Comparison of ENCODE assay signal across 4 cellular contexts in the genomic region with DNA sequence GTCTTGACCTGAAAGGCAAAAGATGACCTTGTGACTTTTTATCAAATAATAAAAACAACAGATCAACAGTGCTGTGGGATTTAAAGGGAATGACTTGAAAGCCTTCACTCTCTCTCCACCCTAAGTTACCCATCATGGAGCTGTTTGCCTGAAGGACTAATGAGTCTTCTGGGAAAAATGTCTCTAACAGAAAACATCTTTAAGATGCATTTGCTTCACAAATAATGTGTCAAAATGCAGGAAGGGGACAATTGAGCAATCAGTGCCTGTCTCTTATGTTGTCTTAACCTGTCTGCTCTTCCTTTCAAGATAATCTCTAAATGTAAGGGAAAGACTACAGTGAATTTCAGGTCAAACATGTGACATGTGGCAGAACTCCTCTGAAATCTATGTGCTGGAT.
A peak's percentile ranks its signal among the peaks of the same experiment; 100 is the strongest.
TF ChIP-seq lines count a peak whose summit lies in the region.

No MANE protein-coding gene starts in this region.

TF ChIP-seq in GM23338, 12 proteins besides CTCF, POLR2A, EP300 and RAD21 (continues in another document):
- TF ChIP-seq, protein P1, sequence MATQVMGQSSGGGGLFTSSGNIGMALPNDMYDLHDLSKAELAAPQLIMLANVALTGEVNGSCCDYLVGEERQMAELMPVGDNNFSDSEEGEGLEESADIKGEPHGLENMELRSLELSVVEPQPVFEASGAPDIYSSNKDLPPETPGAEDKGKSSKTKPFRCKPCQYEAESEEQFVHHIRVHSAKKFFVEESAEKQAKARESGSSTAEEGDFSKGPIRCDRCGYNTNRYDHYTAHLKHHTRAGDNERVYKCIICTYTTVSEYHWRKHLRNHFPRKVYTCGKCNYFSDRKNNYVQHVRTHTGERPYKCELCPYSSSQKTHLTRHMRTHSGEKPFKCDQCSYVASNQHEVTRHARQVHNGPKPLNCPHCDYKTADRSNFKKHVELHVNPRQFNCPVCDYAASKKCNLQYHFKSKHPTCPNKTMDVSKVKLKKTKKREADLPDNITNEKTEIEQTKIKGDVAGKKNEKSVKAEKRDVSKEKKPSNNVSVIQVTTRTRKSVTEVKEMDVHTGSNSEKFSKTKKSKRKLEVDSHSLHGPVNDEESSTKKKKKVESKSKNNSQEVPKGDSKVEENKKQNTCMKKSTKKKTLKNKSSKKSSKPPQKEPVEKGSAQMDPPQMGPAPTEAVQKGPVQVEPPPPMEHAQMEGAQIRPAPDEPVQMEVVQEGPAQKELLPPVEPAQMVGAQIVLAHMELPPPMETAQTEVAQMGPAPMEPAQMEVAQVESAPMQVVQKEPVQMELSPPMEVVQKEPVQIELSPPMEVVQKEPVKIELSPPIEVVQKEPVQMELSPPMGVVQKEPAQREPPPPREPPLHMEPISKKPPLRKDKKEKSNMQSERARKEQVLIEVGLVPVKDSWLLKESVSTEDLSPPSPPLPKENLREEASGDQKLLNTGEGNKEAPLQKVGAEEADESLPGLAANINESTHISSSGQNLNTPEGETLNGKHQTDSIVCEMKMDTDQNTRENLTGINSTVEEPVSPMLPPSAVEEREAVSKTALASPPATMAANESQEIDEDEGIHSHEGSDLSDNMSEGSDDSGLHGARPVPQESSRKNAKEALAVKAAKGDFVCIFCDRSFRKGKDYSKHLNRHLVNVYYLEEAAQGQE (IDR thresholded peaks at IDR 0.05; ENCODE audit: unreplicated experiment), result no peak
- TF ChIP-seq EZH2phosphoT487 (IDR thresholded peaks at IDR 0.05; ENCODE audit: unreplicated experiment), result no peak
- TF ChIP-seq, protein P2, sequence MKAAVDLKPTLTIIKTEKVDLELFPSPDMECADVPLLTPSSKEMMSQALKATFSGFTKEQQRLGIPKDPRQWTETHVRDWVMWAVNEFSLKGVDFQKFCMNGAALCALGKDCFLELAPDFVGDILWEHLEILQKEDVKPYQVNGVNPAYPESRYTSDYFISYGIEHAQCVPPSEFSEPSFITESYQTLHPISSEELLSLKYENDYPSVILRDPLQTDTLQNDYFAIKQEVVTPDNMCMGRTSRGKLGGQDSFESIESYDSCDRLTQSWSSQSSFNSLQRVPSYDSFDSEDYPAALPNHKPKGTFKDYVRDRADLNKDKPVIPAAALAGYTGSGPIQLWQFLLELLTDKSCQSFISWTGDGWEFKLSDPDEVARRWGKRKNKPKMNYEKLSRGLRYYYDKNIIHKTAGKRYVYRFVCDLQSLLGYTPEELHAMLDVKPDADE (IDR thresholded peaks at IDR 0.05), result no peak
- no peak for TF ChIP-seq EZH2 (IDR thresholded peaks at IDR 0.05; ENCODE audit: low read depth, unreplicated experiment)
- no peak for TF ChIP-seq NANOG (IDR thresholded peaks at IDR 0.05; ENCODE audit: borderline replicate concordance)

TF ChIP-seq in H1, 55 proteins besides CTCF, POLR2A, EP300 and RAD21:
- no peak for TF ChIP-seq YY1 (IDR thresholded peaks at IDR 0.05; ENCODE audit: low read depth, low read length)
- no peak for TF ChIP-seq CHD2 (IDR thresholded peaks at IDR 0.05; ENCODE audit: low read length)
- no peak for TF ChIP-seq TAF1 (IDR thresholded peaks at IDR 0.05; ENCODE audit: low read depth, low read length)
- TF ChIP-seq NANOG (IDR thresholded peaks at IDR 0.05; ENCODE audit: insufficient read depth, low read depth, low read length, poor library complexity, severe bottlenecking), result no peak
- TF ChIP-seq CTBP2 (IDR thresholded peaks at IDR 0.05; ENCODE audit: borderline replicate concordance, insufficient read depth, insufficient read length, low read length), result no peak
- no peak for TF ChIP-seq SRF (IDR thresholded peaks at IDR 0.05; ENCODE audit: low read depth, low read length)
- TF ChIP-seq PHF8 (conservative IDR thresholded peaks at IDR 0.05; ENCODE audit: low read depth, low read length), result no peak
- no peak for TF ChIP-seq RNF2 (IDR thresholded peaks at IDR 0.05; ENCODE audit: borderline replicate concordance, low read depth, low read length, missing control alignments, poor library complexity, severe bottlenecking)
- TF ChIP-seq BRCA1 (IDR thresholded peaks at IDR 0.05; ENCODE audit: low read depth, low read length), result no peak
- TF ChIP-seq GTF2F1 (IDR thresholded peaks at IDR 0.05; ENCODE audit: borderline replicate concordance, low read depth, low read length), result no peak
- TF ChIP-seq CHD1 (IDR thresholded peaks at IDR 0.05; ENCODE audit: low read depth, low read length), result no peak
- TF ChIP-seq SP4 (IDR thresholded peaks at IDR 0.05; ENCODE audit: low read length), result no peak
- TF ChIP-seq BACH1 (IDR thresholded peaks at IDR 0.05; ENCODE audit: low read length), result no peak
- TF ChIP-seq SUZ12 (IDR thresholded peaks at IDR 0.05; ENCODE audit: low read length), result no peak
- no peak for TF ChIP-seq SAP30 (IDR thresholded peaks at IDR 0.05; ENCODE audit: insufficient read depth, insufficient replicate concordance, low read length)
- TF ChIP-seq TCF12 (IDR thresholded peaks at IDR 0.05; ENCODE audit: low read depth, low read length), result no peak
- no peak for TF ChIP-seq MAFK (IDR thresholded peaks at IDR 0.05; ENCODE audit: low read depth, low read length)
- TF ChIP-seq SIRT6 (IDR thresholded peaks at IDR 0.05; ENCODE audit: low read length), result no peak
- TF ChIP-seq POU5F1 (IDR thresholded peaks at IDR 0.05; ENCODE audit: low read depth, low read length), result no peak
- no peak for TF ChIP-seq JUND (IDR thresholded peaks at IDR 0.05; ENCODE audit: low read length)

TF ChIP-seq in neural cell, 6 proteins besides CTCF, POLR2A, EP300 and RAD21:
- TF ChIP-seq, protein P1 (IDR thresholded peaks at IDR 0.05; ENCODE audit: borderline replicate concordance), result peak; percentile 95
- TF ChIP-seq POLR2AphosphoS5 (IDR thresholded peaks at IDR 0.05), result peak; percentile 99
- no peak for TF ChIP-seq EZH2 (IDR thresholded peaks at IDR 0.05; ENCODE audit: borderline replicate concordance, insufficient read depth, low read length, poor library complexity, severe bottlenecking)
- TF ChIP-seq SMC3 (conservative IDR thresholded peaks at IDR 0.05; ENCODE audit: poor library complexity), result no peak
- TF ChIP-seq MXI1 (conservative IDR thresholded peaks at IDR 0.05; ENCODE audit: poor library complexity, severe bottlenecking), result no peak
- no peak for TF ChIP-seq TAF1 (IDR thresholded peaks at IDR 0.05; ENCODE audit: low read depth)

TF ChIP-seq in WTC11, 78 proteins besides CTCF, POLR2A, EP300 and RAD21:
- TF ChIP-seq EMX1 (CRISPR knock-in tag; IDR thresholded peaks at IDR 0.05), result no peak
- TF ChIP-seq CBFB (CRISPR knock-in tag; IDR thresholded peaks at IDR 0.05; ENCODE audit: low read depth), result no peak
- TF ChIP-seq ESRRA (CRISPR knock-in tag; IDR thresholded peaks at IDR 0.05; ENCODE audit: borderline replicate concordance), result no peak
- TF ChIP-seq, protein P3, sequence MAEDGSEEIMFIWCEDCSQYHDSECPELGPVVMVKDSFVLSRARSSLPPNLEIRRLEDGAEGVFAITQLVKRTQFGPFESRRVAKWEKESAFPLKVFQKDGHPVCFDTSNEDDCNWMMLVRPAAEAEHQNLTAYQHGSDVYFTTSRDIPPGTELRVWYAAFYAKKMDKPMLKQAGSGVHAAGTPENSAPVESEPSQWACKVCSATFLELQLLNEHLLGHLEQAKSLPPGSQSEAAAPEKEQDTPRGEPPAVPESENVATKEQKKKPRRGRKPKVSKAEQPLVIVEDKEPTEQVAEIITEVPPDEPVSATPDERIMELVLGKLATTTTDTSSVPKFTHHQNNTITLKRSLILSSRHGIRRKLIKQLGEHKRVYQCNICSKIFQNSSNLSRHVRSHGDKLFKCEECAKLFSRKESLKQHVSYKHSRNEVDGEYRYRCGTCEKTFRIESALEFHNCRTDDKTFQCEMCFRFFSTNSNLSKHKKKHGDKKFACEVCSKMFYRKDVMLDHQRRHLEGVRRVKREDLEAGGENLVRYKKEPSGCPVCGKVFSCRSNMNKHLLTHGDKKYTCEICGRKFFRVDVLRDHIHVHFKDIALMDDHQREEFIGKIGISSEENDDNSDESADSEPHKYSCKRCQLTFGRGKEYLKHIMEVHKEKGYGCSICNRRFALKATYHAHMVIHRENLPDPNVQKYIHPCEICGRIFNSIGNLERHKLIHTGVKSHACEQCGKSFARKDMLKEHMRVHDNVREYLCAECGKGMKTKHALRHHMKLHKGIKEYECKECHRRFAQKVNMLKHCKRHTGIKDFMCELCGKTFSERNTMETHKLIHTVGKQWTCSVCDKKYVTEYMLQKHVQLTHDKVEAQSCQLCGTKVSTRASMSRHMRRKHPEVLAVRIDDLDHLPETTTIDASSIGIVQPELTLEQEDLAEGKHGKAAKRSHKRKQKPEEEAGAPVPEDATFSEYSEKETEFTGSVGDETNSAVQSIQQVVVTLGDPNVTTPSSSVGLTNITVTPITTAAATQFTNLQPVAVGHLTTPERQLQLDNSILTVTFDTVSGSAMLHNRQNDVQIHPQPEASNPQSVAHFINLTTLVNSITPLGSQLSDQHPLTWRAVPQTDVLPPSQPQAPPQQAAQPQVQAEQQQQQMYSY (CRISPR knock-in tag; IDR thresholded peaks at IDR 0.05), result no peak
- no peak for TF ChIP-seq ZNF232 (CRISPR knock-in tag; IDR thresholded peaks at IDR 0.05)
- no peak for TF ChIP-seq NR2C2 (CRISPR knock-in tag; IDR thresholded peaks at IDR 0.05)
- TF ChIP-seq TP53 (CRISPR knock-in tag; IDR thresholded peaks at IDR 0.05), result no peak
- TF ChIP-seq, protein P4, sequence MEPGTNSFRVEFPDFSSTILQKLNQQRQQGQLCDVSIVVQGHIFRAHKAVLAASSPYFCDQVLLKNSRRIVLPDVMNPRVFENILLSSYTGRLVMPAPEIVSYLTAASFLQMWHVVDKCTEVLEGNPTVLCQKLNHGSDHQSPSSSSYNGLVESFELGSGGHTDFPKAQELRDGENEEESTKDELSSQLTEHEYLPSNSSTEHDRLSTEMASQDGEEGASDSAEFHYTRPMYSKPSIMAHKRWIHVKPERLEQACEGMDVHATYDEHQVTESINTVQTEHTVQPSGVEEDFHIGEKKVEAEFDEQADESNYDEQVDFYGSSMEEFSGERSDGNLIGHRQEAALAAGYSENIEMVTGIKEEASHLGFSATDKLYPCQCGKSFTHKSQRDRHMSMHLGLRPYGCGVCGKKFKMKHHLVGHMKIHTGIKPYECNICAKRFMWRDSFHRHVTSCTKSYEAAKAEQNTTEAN (CRISPR knock-in tag; IDR thresholded peaks at IDR 0.05), result no peak
- no peak for TF ChIP-seq NFE2L1 (CRISPR knock-in tag; IDR thresholded peaks at IDR 0.05)
- TF ChIP-seq, protein P5, sequence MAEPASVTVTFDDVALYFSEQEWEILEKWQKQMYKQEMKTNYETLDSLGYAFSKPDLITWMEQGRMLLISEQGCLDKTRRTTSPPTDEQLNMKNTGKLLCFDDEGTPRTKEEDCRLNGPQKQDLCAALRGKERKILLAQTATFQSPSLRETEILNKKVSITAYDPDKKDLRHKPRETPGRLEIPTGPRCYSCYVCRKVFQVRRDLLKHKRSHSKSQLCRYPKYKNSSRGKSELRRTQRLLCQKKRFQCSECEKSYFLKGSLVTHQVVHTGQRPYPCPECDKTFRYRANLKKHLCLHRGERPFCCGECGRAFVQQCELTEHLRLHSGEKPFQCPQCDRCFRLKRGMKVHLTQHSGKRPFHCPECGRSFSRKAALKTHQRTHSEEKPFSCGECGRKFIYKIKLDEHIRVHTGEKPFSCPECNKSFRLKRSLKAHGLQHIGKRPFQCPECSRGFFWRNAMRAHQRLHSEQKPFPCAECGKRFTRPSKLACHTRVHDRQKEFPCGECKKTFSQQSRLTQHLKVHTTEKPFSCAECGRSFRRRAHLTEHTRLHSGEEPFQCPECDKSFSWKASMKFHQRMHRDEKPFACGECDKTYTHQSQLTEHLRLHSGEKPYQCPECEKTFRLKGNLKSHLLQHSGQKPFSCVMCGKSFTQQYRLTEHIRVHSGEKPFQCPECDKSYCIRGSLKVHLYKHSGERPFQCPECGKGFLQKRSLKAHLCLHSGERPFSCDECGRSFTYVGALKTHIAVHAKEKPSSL (CRISPR knock-in tag; conservative IDR thresholded peaks at IDR 0.05), result no peak
- no peak for TF ChIP-seq NFYB (CRISPR knock-in tag; conservative IDR thresholded peaks at IDR 0.05; ENCODE audit: low read depth)
- TF ChIP-seq, protein P6, sequence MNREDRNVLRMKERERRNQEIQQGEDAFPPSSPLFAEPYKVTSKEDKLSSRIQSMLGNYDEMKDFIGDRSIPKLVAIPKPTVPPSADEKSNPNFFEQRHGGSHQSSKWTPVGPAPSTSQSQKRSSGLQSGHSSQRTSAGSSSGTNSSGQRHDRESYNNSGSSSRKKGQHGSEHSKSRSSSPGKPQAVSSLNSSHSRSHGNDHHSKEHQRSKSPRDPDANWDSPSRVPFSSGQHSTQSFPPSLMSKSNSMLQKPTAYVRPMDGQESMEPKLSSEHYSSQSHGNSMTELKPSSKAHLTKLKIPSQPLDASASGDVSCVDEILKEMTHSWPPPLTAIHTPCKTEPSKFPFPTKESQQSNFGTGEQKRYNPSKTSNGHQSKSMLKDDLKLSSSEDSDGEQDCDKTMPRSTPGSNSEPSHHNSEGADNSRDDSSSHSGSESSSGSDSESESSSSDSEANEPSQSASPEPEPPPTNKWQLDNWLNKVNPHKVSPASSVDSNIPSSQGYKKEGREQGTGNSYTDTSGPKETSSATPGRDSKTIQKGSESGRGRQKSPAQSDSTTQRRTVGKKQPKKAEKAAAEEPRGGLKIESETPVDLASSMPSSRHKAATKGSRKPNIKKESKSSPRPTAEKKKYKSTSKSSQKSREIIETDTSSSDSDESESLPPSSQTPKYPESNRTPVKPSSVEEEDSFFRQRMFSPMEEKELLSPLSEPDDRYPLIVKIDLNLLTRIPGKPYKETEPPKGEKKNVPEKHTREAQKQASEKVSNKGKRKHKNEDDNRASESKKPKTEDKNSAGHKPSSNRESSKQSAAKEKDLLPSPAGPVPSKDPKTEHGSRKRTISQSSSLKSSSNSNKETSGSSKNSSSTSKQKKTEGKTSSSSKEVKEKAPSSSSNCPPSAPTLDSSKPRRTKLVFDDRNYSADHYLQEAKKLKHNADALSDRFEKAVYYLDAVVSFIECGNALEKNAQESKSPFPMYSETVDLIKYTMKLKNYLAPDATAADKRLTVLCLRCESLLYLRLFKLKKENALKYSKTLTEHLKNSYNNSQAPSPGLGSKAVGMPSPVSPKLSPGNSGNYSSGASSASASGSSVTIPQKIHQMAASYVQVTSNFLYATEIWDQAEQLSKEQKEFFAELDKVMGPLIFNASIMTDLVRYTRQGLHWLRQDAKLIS (CRISPR knock-in tag; IDR thresholded peaks at IDR 0.05; ENCODE audit: borderline replicate concordance), result no peak
- TF ChIP-seq ZNF423 (CRISPR knock-in tag; IDR thresholded peaks at IDR 0.05), result no peak
- TF ChIP-seq FOXJ3 (CRISPR knock-in tag; IDR thresholded peaks at IDR 0.05; ENCODE audit: borderline replicate concordance), result no peak
